Comparison of ENCODE assay signal across 21 cellular contexts in the genomic region with DNA sequence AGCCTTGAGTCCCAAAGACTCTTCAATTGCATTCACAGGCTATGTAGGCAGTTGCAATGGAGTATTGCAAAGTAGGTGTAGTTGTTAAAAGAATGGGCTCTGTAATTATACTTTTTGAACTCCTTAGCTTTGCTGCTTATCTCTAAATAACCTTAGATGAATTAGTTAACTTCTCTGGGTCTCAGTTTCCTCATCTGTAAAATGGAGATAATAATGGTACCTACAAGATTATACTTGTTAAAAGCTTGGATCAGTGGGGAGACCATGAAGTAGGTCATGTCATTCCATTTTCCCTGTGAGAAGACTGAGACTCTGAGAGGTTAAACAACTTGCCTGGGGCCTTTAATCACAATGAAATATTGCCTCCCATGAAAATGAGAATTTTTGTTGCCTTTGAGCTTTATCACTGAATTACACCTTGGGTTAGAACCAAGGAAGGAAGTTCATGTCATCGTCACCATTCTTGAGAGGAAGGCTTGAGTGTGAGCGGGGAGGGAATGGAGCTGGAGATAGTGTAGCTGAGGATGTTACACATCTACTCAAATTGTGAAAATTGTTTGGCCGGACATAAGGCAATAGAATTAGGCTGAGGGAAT.
"Had no signal": no experiment of that assay in that cellular context is flagged by ENCODE, and none has a peak within 500 bp of the region (broad histone marks: within the 10 kb centered on the region; RNA-seq: fewer than 3 reads in every experiment).

No MANE protein-coding gene starts in this region.

- H3K36me3 Mint-ChIP-seq: activated CD4-positive, alpha-beta memory T cell treated with anti-CD3 and anti-CD28 coated beads for 36 hours; activated naive CD8-positive, alpha-beta T cell; T-cell had no signal

- H3K4me1 Mint-ChIP-seq: T-cell had no signal

- H3K27ac Mint-ChIP-seq: activated CD4-positive, alpha-beta memory T cell treated with anti-CD3 and anti-CD28 coated beads for 36 hours; activated naive CD8-positive, alpha-beta T cell; dendritic cell treated with granulocyte-macrophage colony-stimulating factor and Interleukin-4, amounts not matched to agents 40 ng/mL and 50 ng/mL, for 4 days; nephron progenitor cell; stimulated activated naive CD8-positive, alpha-beta T cell treated with anti-CD3 and anti-CD28 coated beads, Interleukin-15, Interleukin-2, amounts not matched to agents 100 ng/mL and 50 ng/mL, for 24 hours; T-cell had no signal

- ATAC-seq: T-cell, upper lobe of right lung had no signal

- H3K9me3 Mint-ChIP-seq: activated CD4-positive, alpha-beta memory T cell treated with anti-CD3 and anti-CD28 coated beads for 36 hours; dendritic cell treated with granulocyte-macrophage colony-stimulating factor and Interleukin-4, amounts not matched to agents 40 ng/mL and 50 ng/mL, for 4 days; stimulated activated naive CD8-positive, alpha-beta T cell treated with anti-CD3 and anti-CD28 coated beads, Interleukin-15, Interleukin-2, amounts not matched to agents 100 ng/mL and 50 ng/mL, for 24 hours; T-cell; T-helper 2 cell treated with Interferon-gamma antibody and Interleukin-4, amounts not matched to agents 5 μg/mL and 100 μg/mL, for 36 hours had no signal

- H3K4me3 Mint-ChIP-seq: activated CD4-positive, alpha-beta memory T cell treated with anti-CD3 and anti-CD28 coated beads for 36 hours; activated naive CD8-positive, alpha-beta T cell; dendritic cell treated with granulocyte-macrophage colony-stimulating factor and Interleukin-4, amounts not matched to agents 40 ng/mL and 50 ng/mL, for 4 days; nephron progenitor cell; stimulated activated naive CD8-positive, alpha-beta T cell treated with anti-CD3 and anti-CD28 coated beads, Interleukin-15, Interleukin-2, amounts not matched to agents 100 ng/mL and 50 ng/mL, for 24 hours; T-cell; T-helper 2 cell treated with Interferon-gamma antibody and Interleukin-4, amounts not matched to agents 5 μg/mL and 100 μg/mL, for 36 hours had no signal

- H3K27me3 Mint-ChIP-seq: dendritic cell treated with granulocyte-macrophage colony-stimulating factor and Interleukin-4, amounts not matched to agents 40 ng/mL and 50 ng/mL, for 4 days; stimulated activated naive CD8-positive, alpha-beta T cell treated with anti-CD3 and anti-CD28 coated beads, Interleukin-15, Interleukin-2, amounts not matched to agents 100 ng/mL and 50 ng/mL, for 24 hours had no signal

- DNase-seq: activated CD4-positive, alpha-beta T cell treated with anti-CD3 and anti-CD28 coated beads for 4 hours; activated CD4-positive, CD25-positive, alpha-beta regulatory T cell; activated T-cell treated with anti-CD3 and anti-CD28 coated beads for 4 hours; adrenal gland; brain microvascular endothelial cell; caudate nucleus; effector memory CD4-positive, alpha-beta T cell; hypothalamus; midbrain; nephron progenitor cell; nucleus accumbens; right lobe of liver; substantia nigra; T-cell; thyroid gland; upper lobe of right lung had no signal
